Comparison of ENCODE assay signal across 8 cellular contexts in the genomic region with DNA sequence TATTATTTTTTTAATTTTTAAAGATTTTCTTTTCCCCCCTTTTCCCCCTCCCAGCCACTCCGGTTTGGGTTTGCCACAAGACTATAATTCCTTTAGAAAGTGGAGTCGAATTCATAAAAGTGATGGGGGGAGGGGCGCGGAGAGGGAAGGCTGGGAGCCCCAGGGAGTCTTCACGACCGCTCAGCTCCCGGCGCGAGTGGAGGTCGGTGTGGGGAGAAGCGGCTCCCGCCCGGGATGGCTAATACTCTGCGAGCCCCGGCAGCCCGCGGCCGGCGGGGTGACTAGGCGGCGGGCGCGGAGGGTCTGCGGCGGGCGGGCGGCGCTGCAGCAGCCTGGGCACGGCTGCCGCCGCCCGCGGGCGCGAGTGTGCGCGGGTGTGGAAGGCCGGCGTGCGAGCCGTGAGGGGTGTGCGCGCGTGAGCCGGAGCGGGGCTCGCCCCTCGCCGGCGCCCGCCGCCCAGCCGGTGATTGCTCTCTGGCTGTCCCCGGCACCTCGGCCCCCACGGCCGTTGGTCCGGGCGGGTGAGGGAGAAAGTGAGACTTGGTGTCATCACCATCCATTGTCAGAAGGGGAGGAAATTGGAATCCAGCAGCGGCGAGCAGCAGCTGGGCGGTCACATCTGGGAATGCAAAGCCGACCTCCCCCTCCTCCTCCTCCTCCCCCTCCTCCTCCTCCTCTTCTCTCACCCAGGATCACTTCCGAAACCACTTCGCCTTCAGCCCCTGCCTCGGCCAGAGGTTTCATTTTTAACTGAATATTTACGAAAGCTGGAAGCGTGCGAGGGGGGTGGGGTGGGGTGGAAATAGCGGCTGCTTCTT.
DNase-seq lines count a peak whose midpoint lies in the region; ATAC-seq and TF ChIP-seq lines count a peak whose summit lies in the region.

A gene with protein sequence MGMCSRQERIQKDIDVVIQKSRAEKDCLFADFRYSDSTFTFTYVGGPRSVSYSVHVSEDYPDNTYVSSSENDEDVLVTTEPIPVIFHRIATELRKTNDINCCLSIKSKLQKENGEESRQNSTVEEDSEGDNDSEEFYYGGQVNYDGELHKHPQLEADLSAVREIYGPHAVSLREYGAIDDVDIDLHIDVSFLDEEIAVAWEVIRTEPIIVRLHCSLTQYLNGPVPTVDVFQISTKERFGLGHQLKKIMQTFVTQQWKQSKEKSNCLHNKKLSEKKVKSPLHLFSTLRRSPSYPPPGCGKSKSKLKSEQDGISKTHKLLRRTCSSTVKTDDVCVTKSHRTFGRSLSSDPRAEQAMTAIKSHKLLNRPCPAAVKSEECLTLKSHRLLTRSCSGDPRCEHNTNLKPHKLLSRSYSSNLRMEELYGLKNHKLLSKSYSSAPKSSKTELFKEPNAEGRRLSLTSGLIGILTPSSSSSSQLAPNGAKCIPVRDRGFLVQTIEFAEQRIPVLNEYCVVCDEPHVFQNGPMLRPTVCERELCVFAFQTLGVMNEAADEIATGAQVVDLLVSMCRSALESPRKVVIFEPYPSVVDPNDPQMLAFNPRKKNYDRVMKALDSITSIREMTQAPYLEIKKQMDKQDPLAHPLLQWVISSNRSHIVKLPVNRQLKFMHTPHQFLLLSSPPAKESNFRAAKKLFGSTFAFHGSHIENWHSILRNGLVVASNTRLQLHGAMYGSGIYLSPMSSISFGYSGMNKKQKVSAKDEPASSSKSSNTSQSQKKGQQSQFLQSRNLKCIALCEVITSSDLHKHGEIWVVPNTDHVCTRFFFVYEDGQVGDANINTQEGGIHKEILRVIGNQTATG (plus strand): TSS at position 377 of the 818 bp plus-strand sequence. CDS start 459 bp downstream, outside the sequence.

- TF ChIP-seq CTCF in HL-60 (IDR thresholded peaks at IDR 0.05; ENCODE audit: insufficient read depth, low read length), result no peak

- peak; percentile 39 for ATAC-seq in GM19035 (IDR thresholded peaks at IDR 0.05; ENCODE audit: unreplicated experiment)

- peak; percentile 55 for DNase-seq in AG20443 (ENCODE audit: low spot score)
- DNase-seq in HL-60 (ENCODE audit: low read depth in 1 of 2, low spot score in 1 of 2), result peak; percentile 74 to 86
- peak; percentile 50 for DNase-seq in SW480 (ENCODE audit: low spot score)
- peak; percentile 20 for DNase-seq in amniotic epithelial cell (ENCODE audit: low read depth)
- DNase-seq in hepatic stellate cell (ENCODE audit: low spot score), result peak; percentile 52
- no peak for DNase-seq in NCI-H1694 treated with DMSO at 0.1 percent for 48 hours (lab: John Stamatoyannopoulos, UW)

- H3K27ac ChIP-seq in HL-60 (replicated peaks) (peak within 1 kb of the TSS; percentile 98), rectal smooth muscle tissue (ENCODE audit: low read depth, low read length) (peak within 1 kb of the TSS; percentile 70)

- no peaks in the 10 kb centered on the region for H3K27me3 ChIP-seq in HL-60 (ENCODE audit: insufficient read depth, poor library complexity, severe bottlenecking)
- H3K27me3 ChIP-seq in rectal smooth muscle tissue (ENCODE audit: control insufficient read depth, insufficient read depth, low read length), result no peaks in the 10 kb centered on the region

- H3K36me3 ChIP-seq in rectal smooth muscle tissue (ENCODE audit: control insufficient read depth, insufficient read depth, low read length), result no peaks in the 10 kb centered on the region

- H3K4me1 ChIP-seq in rectal smooth muscle tissue (ENCODE audit: control insufficient read depth, insufficient read depth, low read length), result peaks cover 3% of the 10 kb centered on the region

- peak within 1 kb of the TSS; percentile 79 for H3K4me3 ChIP-seq in HL-60 (replicated peaks; ENCODE audit: insufficient read depth, low read length)
- peak within 1 kb of the TSS; percentile 76 for H3K4me3 ChIP-seq in rectal smooth muscle tissue (ENCODE audit: low read length)

- H3K9ac ChIP-seq in rectal smooth muscle tissue (ENCODE audit: low read length), result peak within 1 kb of the TSS; percentile 75
